ENCODE assay signal across 8 cellular contexts in the genomic region with DNA sequence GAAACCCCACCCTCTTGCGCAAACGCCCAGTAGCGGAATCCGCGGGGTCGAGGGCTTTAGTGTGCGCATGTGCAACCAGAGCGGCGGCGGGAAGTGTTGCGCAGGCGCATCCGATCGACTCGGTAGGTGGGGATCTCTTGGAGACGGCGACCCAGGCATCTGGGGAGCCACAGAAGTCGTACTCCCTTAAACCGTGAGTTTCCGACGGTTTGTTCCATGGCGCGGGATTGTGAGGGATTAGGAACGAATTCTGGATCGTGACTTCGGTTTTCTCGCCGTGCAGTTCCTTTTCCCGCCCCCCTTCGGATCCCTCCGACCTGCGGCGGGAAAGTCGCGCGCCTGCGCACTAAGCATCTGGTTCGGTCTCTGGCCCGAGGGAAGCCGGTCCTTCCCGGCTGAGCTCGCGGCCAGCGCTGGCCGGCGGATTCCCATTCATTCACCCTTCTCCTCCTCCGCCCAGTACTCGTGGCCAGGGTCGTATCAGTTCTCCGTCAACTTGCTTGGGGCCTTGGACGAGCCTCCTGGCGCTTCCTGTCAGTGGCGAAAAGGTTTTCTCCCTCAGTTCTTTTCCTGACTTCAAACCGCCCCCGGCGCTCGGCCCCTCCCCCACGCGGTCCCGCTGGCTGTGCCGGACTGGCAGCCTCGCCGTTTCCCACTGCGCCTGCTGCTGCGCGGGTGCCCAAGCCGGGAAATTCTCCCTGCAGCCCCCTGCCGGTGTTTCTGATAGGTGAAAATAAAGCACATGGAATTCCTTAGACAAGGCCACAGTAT. TPM values are rescaled to one million over a fixed set of nuclear protein-coding genes. Genes with fewer than 3 reads are reported as not detected.
DNase-seq lines count a peak whose midpoint lies in the region; ATAC-seq and TF ChIP-seq lines count a peak whose summit lies in the region.

Gene CDC7 (plus strand): TSS at position 96 of the 771 bp plus-strand sequence. CDS start 866 bp downstream, outside the sequence.

- WGBS in HUES64 = under 1% methylated on average over 68 of the region's 68 CpGs

- H3K36me3 ChIP-seq in HUES64 (ENCODE audit: insufficient read depth, low read length) (peaks cover 6% of the 10 kb centered on the region), OCI-LY3 (replicated peaks; ENCODE audit: low read depth, low read length) (peaks cover 9% of the 10 kb centered on the region), mucosa of rectum (ENCODE audit: control insufficient read depth in 2 of 2, insufficient read depth in 2 of 2, low read length in 2 of 2) (no peaks in the 10 kb centered on the region)

- peaks cover 44% of the 10 kb centered on the region for H3K4me1 ChIP-seq in HUES64 (ENCODE audit: insufficient read depth, low read length)
- H3K4me1 ChIP-seq in OCI-LY3 (ENCODE audit: low read length) = peaks cover 27% of the 10 kb centered on the region
- H3K4me1 ChIP-seq in mucosa of rectum (ENCODE audit: control insufficient read depth in 2 of 2, insufficient read depth in 2 of 2, low read length in 2 of 2) = peaks cover 0 to 3% of the 10 kb centered on the region in 2 donors

- DNase-seq in DMS153 (lab: John Stamatoyannopoulos, UW) (peak; percentile 80), activated T-cell treated with anti-CD3 and anti-CD28 coated beads for 4 hours (peak; percentile 83), erythroblast (lab: John Stamatoyannopoulos, UW) (peak; percentile 94 to 95)
- peak; percentile 71 to 75 for DNase-seq in stimulated activated CD8-positive, alpha-beta memory T cell treated with anti-CD3 and anti-CD28 coated beads, Interleukin-4, amount 100 ng/mL, for 4 hours (ENCODE audit: low read depth in 2 of 2, low spot score in 1 of 2)

- H3K79me2 ChIP-seq in OCI-LY3 (ENCODE audit: low read length) = peaks cover 52% of the 10 kb centered on the region

- peak; percentile 74 for ATAC-seq in GM21515 (IDR thresholded peaks at IDR 0.05; ENCODE audit: unreplicated experiment)

- H3K4me2 ChIP-seq in OCI-LY3 (ENCODE audit: low read length) = peak within 1 kb of the TSS; percentile 94

- H2AFZ ChIP-seq in OCI-LY3 (ENCODE audit: low read depth, low read length) = peak within 1 kb of the TSS; percentile 88

- H3K9ac ChIP-seq in HUES64 (ENCODE audit: low read depth, low read length) = peak within 1 kb of the TSS; percentile 98
- peak within 1 kb of the TSS; percentile 85 for H3K9ac ChIP-seq in OCI-LY3 (ENCODE audit: low read length)
- H3K9ac ChIP-seq in mucosa of rectum (ENCODE audit: low read depth in 1 of 2, low read length in 2 of 2) = peak within 1 kb of the TSS; percentile 59 to 80

- H3K9me3 ChIP-seq in HUES64 (ENCODE audit: insufficient read depth, low read depth, low read length) (no peaks in the 10 kb centered on the region), OCI-LY3 (ENCODE audit: insufficient read depth, low read length) (no peaks in the 10 kb centered on the region), mucosa of rectum (ENCODE audit: control insufficient read depth in 2 of 2, low read length in 2 of 2) (no peaks in the 10 kb centered on the region)

- H3K27me3 ChIP-seq in HUES64 (ENCODE audit: insufficient read depth, low read length) (no peaks in the 10 kb centered on the region), OCI-LY3 (ENCODE audit: low read depth, low read length) (no peaks in the 10 kb centered on the region), mucosa of rectum (ENCODE audit: control insufficient read depth in 2 of 2, insufficient read depth in 2 of 2, low read length in 2 of 2) (no peaks in the 10 kb centered on the region)

- H3K4me3 ChIP-seq in HUES64 (ENCODE audit: low read length) = peak within 1 kb of the TSS; percentile 78
- peak within 1 kb of the TSS; percentile 94 for H3K4me3 ChIP-seq in OCI-LY3 (ENCODE audit: low read length)
- peak within 1 kb of the TSS; percentile 85 to 94 for H3K4me3 ChIP-seq in mucosa of rectum (ENCODE audit: low read length in 2 of 2)

- TF ChIP-seq POLR2A in erythroblast (IDR thresholded peaks at IDR 0.05; ENCODE audit: low read length) = peak; percentile 94

- peak within 1 kb of the TSS; percentile 98 for H3K27ac ChIP-seq in HUES64 (ENCODE audit: low read depth, low read length)
- H3K27ac ChIP-seq in OCI-LY3 (ENCODE audit: low read length) = peak within 1 kb of the TSS; percentile 64
- H3K27ac ChIP-seq in mucosa of rectum (ENCODE audit: low read depth in 2 of 2, low read length in 2 of 2) = peak within 1 kb of the TSS; percentile 73 to 74

- H4K20me1 ChIP-seq in OCI-LY3 (ENCODE audit: insufficient read depth, low read length) = peaks cover 5% of the 10 kb centered on the region

- peak; percentile 36 for TF ChIP-seq CTCF in OCI-LY3 (IDR thresholded peaks at IDR 0.05; ENCODE audit: low read depth, low read length)

RNA-seq across cellular contexts. Expression of gene CDC7, which starts in this region (rescaled TPM):
- polyA plus RNA-seq in HUES64 (2013, experiment 1 of 2) = 30.8 TPM
- polyA plus RNA-seq in HUES64 (2013, experiment 2 of 2) = 32.2 TPM

Comparison
In these comparisons a context has a peak if more than half of its experiments do, and no peak if none do; other contexts are left out.
1. Peak in every context shown above with its lines: DNase-seq, ATAC-seq, H3K4me3 ChIP-seq and H3K27ac ChIP-seq.